ENCODE assay signal across 23 cellular contexts in genomic region chr10:73628405-73628804, GRCh38. TPM values are rescaled to one million over a fixed set of nuclear protein-coding genes. Genes with fewer than 3 reads are reported as not detected.
DNase-seq lines count a peak whose midpoint lies in the region; ATAC-seq and TF ChIP-seq lines count a peak whose summit lies in the region.
"Had no signal": no experiment of that assay in that cellular context is flagged by ENCODE, and none has a peak within 500 bp of the region (broad histone marks: within the 10 kb centered on the region; RNA-seq: fewer than 3 reads in every experiment).

No MANE protein-coding gene starts in this region.

- no peaks in the 10 kb centered on the region for H3K9me3 Mint-ChIP-seq in MCF 10A (ENCODE audit: unreplicated experiment)
- H3K9me3 Mint-ChIP-seq: HFFc6 had no signal

- in situ Hi-C loops in gastrocnemius medialis (cut with MboI; ENCODE audit: low sequenced_read_pairs in 4 of 4): loop anchor here in 1 of 4 donors (25.0 kb wide), 1 partner anchor 366 kb away; the partner anchor contains the start of gene MRPS16

- H3K4me1 ChIP-seq in gastrocnemius medialis: peaks cover 16 to 17% of the 10 kb centered on the region in 2 donors

- intact Hi-C loops in MCF 10A (cut with micrococcal nuclease): no loop called here
- intact Hi-C loops in gastrocnemius medialis (cut with DNase I; ENCODE audit: low total_unique reads): no loop called here
- intact Hi-C loops in sciatic nerve (cut with DNase I): no loop called here

- H3K36me3 ChIP-seq in gastrocnemius medialis: peaks cover 0 to 24% of the 10 kb centered on the region in 2 donors

- no peaks in the 10 kb centered on the region for H3K27me3 Mint-ChIP-seq in MCF 10A (ENCODE audit: insufficient read depth, unreplicated experiment)

- peaks cover 8% of the 10 kb centered on the region for H3K4me1 Mint-ChIP-seq in MCF 10A (ENCODE audit: insufficient read depth, unreplicated experiment)

- CTCF ChIA-PET in MCF 10A (lab: Yijun Ruan, JAX): interaction anchor here (1.1 to 3.1 kb wide), 2 partner anchors 16 to 18 kb away, joined by 3 to 14 read pairs; no protein-coding TSS in a partner anchor

- DNase-seq in NCI-H2107 (lab: John Stamatoyannopoulos, UW) (peak; percentile 15), MCF 10A (ENCODE audit: unreplicated experiment) (peak; percentile 33), left kidney (ENCODE audit: low read depth, low spot score) (peak; percentile 52), gastrocnemius medialis (peak in 1 of 2 donors; percentile 48), sciatic nerve (ENCODE audit: low spot score) (no peak)
- DNase-seq in stimulated activated CD8-positive, alpha-beta memory T cell treated with anti-CD3 and anti-CD28 coated beads, Interleukin-4, amount 100 ng/mL, for 48 hours: no peak
- DNase-seq: ACHN; AML-193; COR-L47; DMS79; HFFc6; Karpas-422; NCI-H1105; NCI-H1694; NCI-H446; NCI-H69; NK-92 treated with Interleukin-12 subunit alpha and Interleukin-12 subunit beta, amount 100 ng/mL, for 24 hours; OCI-M1; SIG-M5 had no signal

- no peak overlapping the region for H3K27ac Mint-ChIP-seq in MCF 10A (ENCODE audit: low read depth, unreplicated experiment)
- H3K27ac Mint-ChIP-seq: HFFc6 had no signal

- H3K36me3 Mint-ChIP-seq in MCF 10A (ENCODE audit: insufficient read depth, unreplicated experiment): peaks cover 7% of the 10 kb centered on the region

- H3K9me3 ChIP-seq in gastrocnemius medialis: no peaks in the 10 kb centered on the region

- TF ChIP-seq POLR2A in gastrocnemius medialis (IDR thresholded peaks at IDR 0.05): no peak

- no peak for TF ChIP-seq CTCF in MCF 10A (IDR thresholded peaks at IDR 0.05; ENCODE audit: unreplicated experiment)
- no peak for TF ChIP-seq CTCF in gastrocnemius medialis (IDR thresholded peaks at IDR 0.05 in 4 of 5, conservative IDR thresholded peaks at IDR 0.05 in 1 of 5)

- H3K27me3 ChIP-seq in gastrocnemius medialis: no peaks in the 10 kb centered on the region

- no TSS peak for BruUV-seq in MCF 10A (replicated peaks; lab: Mats Ljungman, UMichigan)

- ATAC-seq in gastrocnemius medialis: no peak
- ATAC-seq in GM18907 (IDR thresholded peaks at IDR 0.05; ENCODE audit: unreplicated experiment): no peak
- no peak for ATAC-seq in sciatic nerve
- no peak for ATAC-seq in HG03457 (IDR thresholded peaks at IDR 0.05; ENCODE audit: unreplicated experiment)

- POLR2A ChIA-PET in MCF 10A (lab: Yijun Ruan, JAX): interaction anchor here (1.2 to 6.8 kb wide), 6 partner anchors 15 to 111 kb away, joined by 3 to 43 read pairs (median 4); partner anchors contain the start of gene USP54

- H3K4me3 ChIP-seq in gastrocnemius medialis: no peak overlapping the region

- peak overlapping the region; percentile 41 to 96 (median 73) for H3K27ac ChIP-seq in gastrocnemius medialis

- H3K4me3 Mint-ChIP-seq in MCF 10A (ENCODE audit: unreplicated experiment): no peak overlapping the region
- H3K4me3 Mint-ChIP-seq: HFFc6 had no signal

RNA-seq across cellular contexts. Expression of gene MYOZ1, which starts 12.9 kb away (rescaled TPM):
- total RNA-seq in MCF 10A (2022) (not detected in 2 replicates), gastrocnemius medialis (1,000 to 10,000 TPM in 2 of 4 donors, 100 to 1,000 TPM in 2; 560 to 1,364 (median 992) TPM), sciatic nerve (1.1 TPM)
- total RNA-seq: RPMI7951 had no signal

RNA-seq across cellular contexts. Expression of gene SYNPO2L, which starts 27.4 kb away (rescaled TPM):
- not detected in 2 replicates for total RNA-seq in MCF 10A (2022)
- 100 to 1,000 TPM in 1 of 4 donors, 10 to 100 TPM in 3; 26.8 to 117 (median 46.8) TPM for total RNA-seq in gastrocnemius medialis
- not detected for total RNA-seq in sciatic nerve
- total RNA-seq: G401, RPMI7951 had no signal

RNA-seq across cellular contexts. Expression of gene USP54, which starts 37.3 kb away (rescaled TPM):
- total RNA-seq in MCF 10A (2022) (19.6 and 21.4 TPM in 2 replicates), gastrocnemius medialis (100 to 1,000 TPM in 3 of 4 donors, 10 to 100 TPM in 1; 89.8 to 276 (median 154) TPM), sciatic nerve (66.6 TPM)

Comparison
In these comparisons a context has a peak if more than half of its experiments do, and no peak if none do; other contexts are left out.
1. DNase-seq: peak in NCI-H2107 (single experiment), MCF 10A (single experiment) and left kidney (single experiment); none in sciatic nerve (single experiment) and stimulated activated CD8-positive, alpha-beta memory T cell treated with anti-CD3 and anti-CD28 coated beads, Interleukin-4, amount 100 ng/mL, for 48 hours (single experiment).
2. RNA of gene MYOZ1, which starts 12.9 kb away (total RNA-seq): 560 to 1,364 TPM in gastrocnemius medialis; 1.1 TPM in sciatic nerve (single experiment) and not detected in MCF 10A; every median in the first group is over 100 times any median in the second.
3. RNA of gene SYNPO2L, which starts 27.4 kb away (total RNA-seq): 26.8 to 117 TPM in gastrocnemius medialis; not detected in sciatic nerve (single experiment) and not detected in MCF 10A; every median in the first group is over 10 times any median in the second.